ENCODE assay signal across 16 cellular contexts in genomic region chr17:19502517-19502916, GRCh38. TPM values are rescaled to one million over a fixed set of nuclear protein-coding genes. Genes with fewer than 3 reads are reported as not detected.
DNase-seq lines count a peak whose midpoint lies in the region; ATAC-seq and TF ChIP-seq lines count a peak whose summit lies in the region.
"Had no signal": no experiment of that assay in that cellular context is flagged by ENCODE, and none has a peak within 500 bp of the region (broad histone marks: within the 10 kb centered on the region; RNA-seq: fewer than 3 reads in every experiment).

No MANE protein-coding gene starts in this region.

- H3K27ac Mint-ChIP-seq in CD4-positive, alpha-beta T cell, result peak overlapping the region; percentile 21
- H3K27ac Mint-ChIP-seq in activated CD4-positive, alpha-beta memory T cell treated with anti-CD3 and anti-CD28 coated beads for 36 hours, result no peak overlapping the region
- no peak overlapping the region for H3K27ac Mint-ChIP-seq in naive thymus-derived CD4-positive, alpha-beta T cell
- H3K27ac Mint-ChIP-seq: dendritic cell treated with granulocyte-macrophage colony-stimulating factor and Interleukin-4, amounts not matched to agents 40 ng/mL and 50 ng/mL, for 4 days; stimulated activated naive CD8-positive, alpha-beta T cell treated with anti-CD3 and anti-CD28 coated beads, Interleukin-15, Interleukin-2, amounts not matched to agents 100 ng/mL and 50 ng/mL, for 24 hours had no signal

- intact Hi-C loops in CD4-positive, alpha-beta T cell (cut with DNase I, micrococcal nuclease), result no loop called here
- intact Hi-C loops in activated CD4-positive, alpha-beta memory T cell treated with anti-CD3 and anti-CD28 coated beads for 36 hours (cut with micrococcal nuclease), result no loop called here
- intact Hi-C loops in naive thymus-derived CD4-positive, alpha-beta T cell (cut with micrococcal nuclease), result loop anchor here in 1 of 2 donors (10.0 kb wide), 1 partner anchor 648 kb away; the partner anchor contains the start of gene PRPSAP2

- peak; percentile 76 for ATAC-seq in CD4-positive, alpha-beta T cell (ENCODE audit: poor library complexity)
- peak; percentile 81 for ATAC-seq in naive thymus-derived CD4-positive, alpha-beta T cell
- no peak for ATAC-seq in HG02840 (IDR thresholded peaks at IDR 0.05; ENCODE audit: low FRiP score, unreplicated experiment)
- ATAC-seq in HG02759 (IDR thresholded peaks at IDR 0.05; ENCODE audit: unreplicated experiment), result no peak

- H3K4me1 ChIP-seq in naive thymus-derived CD4-positive, alpha-beta T cell (ENCODE audit: control insufficient read depth in 2 of 2, insufficient read depth in 2 of 2, low read length in 2 of 2), result peaks cover 0 to 9% of the 10 kb centered on the region in 2 donors

- no peak overlapping the region for H3K27ac ChIP-seq in CD4-positive, alpha-beta T cell (ENCODE audit: low read depth, low read length)
- H3K27ac ChIP-seq in naive thymus-derived CD4-positive, alpha-beta T cell (ENCODE audit: low read depth, low read length), result no peak overlapping the region
- H3K27ac ChIP-seq: SK-N-MC, vagina had no signal

- no peaks in the 10 kb centered on the region for H3K9me3 ChIP-seq in CD4-positive, alpha-beta T cell (ENCODE audit: control insufficient read depth, low read length)
- H3K9me3 ChIP-seq in naive thymus-derived CD4-positive, alpha-beta T cell (ENCODE audit: control insufficient read depth in 2 of 3, low read length in 3 of 3), result no peaks in the 10 kb centered on the region
- H3K9me3 ChIP-seq: vagina had no signal

- H3K27me3 ChIP-seq in CD4-positive, alpha-beta T cell (ENCODE audit: control insufficient read depth, insufficient read depth, low read length), result no peaks in the 10 kb centered on the region
- no peaks in the 10 kb centered on the region for H3K27me3 ChIP-seq in naive thymus-derived CD4-positive, alpha-beta T cell (ENCODE audit: control insufficient read depth in 2 of 2, insufficient read depth in 2 of 2, low read length in 2 of 2)
- H3K27me3 ChIP-seq: vagina had no signal

- H3K27me3 Mint-ChIP-seq in CD4-positive, alpha-beta T cell, result no peaks in the 10 kb centered on the region
- peaks cover 1% of the 10 kb centered on the region for H3K27me3 Mint-ChIP-seq in activated CD4-positive, alpha-beta memory T cell treated with anti-CD3 and anti-CD28 coated beads for 36 hours
- peaks cover 0 to 18% (median 0%) of the 10 kb centered on the region in 5 donors for H3K27me3 Mint-ChIP-seq in naive thymus-derived CD4-positive, alpha-beta T cell

- no peak for TF ChIP-seq CTCF in CD4-positive, alpha-beta T cell (IDR thresholded peaks at IDR 0.05)

- peak in 3 of 10 experiments; percentile 2 to 13 (median 9) for DNase-seq in CD4-positive, alpha-beta T cell
- DNase-seq in ELR (ENCODE audit: low read depth), result peak; percentile 11
- peak; percentile 81 for DNase-seq in activated CD4-positive, alpha-beta memory T cell treated with anti-CD3 and anti-CD28 coated beads for 36 hours
- DNase-seq in naive thymus-derived CD4-positive, alpha-beta T cell, result peak in 2 of 9 donors; percentile 19 to 30
- DNase-seq in DMS153 treated with DMSO at 0.1 percent for 48 hours (lab: John Stamatoyannopoulos, UW; ENCODE audit: unreplicated experiment), result no peak
- DNase-seq: anterior cingulate cortex, C1 segment of cervical spinal cord, hippocampal formation, NCI-H1105 treated with DMSO at 0.1 percent for 48 hours had no signal

- H3K36me3 Mint-ChIP-seq in CD4-positive, alpha-beta T cell (ENCODE audit: low read depth), result peaks cover under 1% of the 10 kb centered on the region
- no peaks in the 10 kb centered on the region for H3K36me3 Mint-ChIP-seq in activated CD4-positive, alpha-beta memory T cell treated with anti-CD3 and anti-CD28 coated beads for 36 hours
- H3K36me3 Mint-ChIP-seq in naive thymus-derived CD4-positive, alpha-beta T cell, result no peaks in the 10 kb centered on the region

- H3K4me3 Mint-ChIP-seq in CD4-positive, alpha-beta T cell, result peak overlapping the region; percentile 68
- no peak overlapping the region for H3K4me3 Mint-ChIP-seq in activated CD4-positive, alpha-beta memory T cell treated with anti-CD3 and anti-CD28 coated beads for 36 hours
- no peak overlapping the region for H3K4me3 Mint-ChIP-seq in naive thymus-derived CD4-positive, alpha-beta T cell
- H3K4me3 Mint-ChIP-seq: dendritic cell treated with granulocyte-macrophage colony-stimulating factor and Interleukin-4, amounts not matched to agents 40 ng/mL and 50 ng/mL, for 4 days; IgD-negative memory B cell; stimulated activated naive CD8-positive, alpha-beta T cell treated with anti-CD3 and anti-CD28 coated beads, Interleukin-15, Interleukin-2, amounts not matched to agents 100 ng/mL and 50 ng/mL, for 24 hours had no signal

- peaks cover 4% of the 10 kb centered on the region for H3K4me1 Mint-ChIP-seq in CD4-positive, alpha-beta T cell (ENCODE audit: low read depth)
- peaks cover 3% of the 10 kb centered on the region for H3K4me1 Mint-ChIP-seq in activated CD4-positive, alpha-beta memory T cell treated with anti-CD3 and anti-CD28 coated beads for 36 hours (ENCODE audit: low read depth)
- H3K4me1 Mint-ChIP-seq in naive thymus-derived CD4-positive, alpha-beta T cell, result peaks cover 0 to 3% (median 0%) of the 10 kb centered on the region in 7 donors

- no peaks in the 10 kb centered on the region for H3K9me3 Mint-ChIP-seq in CD4-positive, alpha-beta T cell
- H3K9me3 Mint-ChIP-seq in activated CD4-positive, alpha-beta memory T cell treated with anti-CD3 and anti-CD28 coated beads for 36 hours, result no peaks in the 10 kb centered on the region
- H3K9me3 Mint-ChIP-seq in naive thymus-derived CD4-positive, alpha-beta T cell, result no peaks in the 10 kb centered on the region
- H3K9me3 Mint-ChIP-seq: dendritic cell treated with granulocyte-macrophage colony-stimulating factor and Interleukin-4, amounts not matched to agents 40 ng/mL and 50 ng/mL, for 4 days; IgD-negative memory B cell; stimulated activated naive CD8-positive, alpha-beta T cell treated with anti-CD3 and anti-CD28 coated beads, Interleukin-15, Interleukin-2, amounts not matched to agents 100 ng/mL and 50 ng/mL, for 24 hours had no signal

- H3K36me3 ChIP-seq in naive thymus-derived CD4-positive, alpha-beta T cell (ENCODE audit: control insufficient read depth in 2 of 3, insufficient read depth in 3 of 3, low read length in 3 of 3), result peaks cover 0 to 1% (median 0%) of the 10 kb centered on the region in 3 experiments
- H3K36me3 ChIP-seq: vagina had no signal

- CTCF ChIA-PET in CD4-positive, alpha-beta T cell (lab: Charles Lee), result interaction anchor here (1.1 to 1.2 kb wide), 2 partner anchors 140 to 260 kb away, joined by 3 read pairs; partner anchors contain the start of gene B9D1
- CTCF ChIA-PET in activated CD4-positive, alpha-beta memory T cell treated with anti-CD3 and anti-CD28 coated beads for 36 hours (lab: Charles Lee), result interaction anchor here (1.2 to 2.4 kb wide), 2 partner anchors 11 to 264 kb away, joined by 4 to 7 read pairs; no protein-coding TSS in a partner anchor
- CTCF ChIA-PET in naive thymus-derived CD4-positive, alpha-beta T cell (lab: Charles Lee), result no interaction called here

- H3K4me3 ChIP-seq in naive thymus-derived CD4-positive, alpha-beta T cell (ENCODE audit: low read length), result no peak overlapping the region
- H3K4me3 ChIP-seq: SK-N-MC, vagina had no signal

- POLR2A ChIA-PET in CD4-positive, alpha-beta T cell (lab: Charles Lee), result no interaction called here
- POLR2A ChIA-PET in activated CD4-positive, alpha-beta memory T cell treated with anti-CD3 and anti-CD28 coated beads for 36 hours (lab: Charles Lee), result no interaction called here
- POLR2A ChIA-PET in naive thymus-derived CD4-positive, alpha-beta T cell (lab: Charles Lee), result no interaction called here

RNA-seq across cellular contexts. Expression of gene SLC47A1, which starts 31.1 kb away (rescaled TPM):
- not detected for total RNA-seq in CD4-positive, alpha-beta T cell
- total RNA-seq in activated CD4-positive, alpha-beta memory T cell treated with anti-CD3 and anti-CD28 coated beads for 36 hours, result 1 to 10 TPM in 1 of 2 experiments, under 1 TPM in 1; 0.83 to 1.3 TPM
- total RNA-seq in naive thymus-derived CD4-positive, alpha-beta T cell, result 1 to 10 TPM in 1 of 5 experiments, under 1 TPM in 1, not detected in 3; 0.21 to 2.7 TPM
- under 1 TPM in 1 of 2 donors, not detected in 1; 0.09 TPM for polyA plus RNA-seq in naive thymus-derived CD4-positive, alpha-beta T cell
- polyA plus RNA-seq: IgD-negative memory B cell had no signal

Comparison
In these comparisons a context has a peak if more than half of its experiments do, and no peak if none do; other contexts are left out.
1. ATAC-seq: peak in CD4-positive, alpha-beta T cell (single experiment) and naive thymus-derived CD4-positive, alpha-beta T cell (single experiment); none in HG02840 (single experiment) and HG02759 (single experiment).